ENCODE assay signal across 19 cellular contexts in genomic region chr1:64549464-64550239, GRCh38.
DNase-seq lines count a peak whose midpoint lies in the region; ATAC-seq, FAIRE-seq and TF ChIP-seq lines count a peak whose summit lies in the region.
"Had no signal": no experiment of that assay in that cellular context is flagged by ENCODE, and none has a peak within 500 bp of the region (broad histone marks: within the 10 kb centered on the region; RNA-seq: fewer than 3 reads in every experiment).

No MANE protein-coding gene starts in this region.

- no peaks in the 10 kb centered on the region for H3K4me1 ChIP-seq in astrocyte (ENCODE audit: insufficient read depth, low read length)
- H3K4me1 ChIP-seq in psoas muscle, result peaks cover 20% of the 10 kb centered on the region

- no peaks in the 10 kb centered on the region for H3K9me3 ChIP-seq in astrocyte (ENCODE audit: insufficient read depth, low read depth, low read length)
- no peaks in the 10 kb centered on the region for H3K9me3 ChIP-seq in psoas muscle
- H3K9me3 ChIP-seq: thoracic aorta had no signal

- no peak overlapping the region for H3K9ac ChIP-seq in astrocyte (ENCODE audit: low read length)

- ATAC-seq in activated naive CD8-positive, alpha-beta T cell treated with anti-CD3 and anti-CD28 coated beads, Interleukin-2, amount 50 U/mL, for 24 hours, result no peak
- ATAC-seq in psoas muscle, result peak; percentile 37 to 70 (median 50)

- intact Hi-C loops in psoas muscle (cut with DNase I), result loop anchor here in 1 of 2 donors (1.0 kb wide), 1 partner anchor 131 kb away; no protein-coding TSS in a partner anchor

- no peak overlapping the region for H3K4me2 ChIP-seq in astrocyte (ENCODE audit: low read length)

- TF ChIP-seq CTCF in astrocyte (IDR thresholded peaks at IDR 0.05; ENCODE audit: insufficient read depth, low read depth, low read length) (no peak), psoas muscle (IDR thresholded peaks at IDR 0.05) (no peak), GM20000 (IDR thresholded peaks at IDR 0.05; ENCODE audit: extremely low read depth, missing control alignments) (no peak)

- H3K36me3 Mint-ChIP-seq in activated naive CD8-positive, alpha-beta T cell, result no peaks in the 10 kb centered on the region
- no peaks in the 10 kb centered on the region for H3K36me3 Mint-ChIP-seq in activated naive CD8-positive, alpha-beta T cell treated with anti-CD3 and anti-CD28 coated beads, Interleukin-2, amount 50 U/mL, for 24 hours (ENCODE audit: low read depth)
- H3K36me3 Mint-ChIP-seq in astrocyte (ENCODE audit: low read depth, unreplicated experiment), result no peaks in the 10 kb centered on the region
- H3K36me3 Mint-ChIP-seq: CD8-positive, alpha-beta memory T cell had no signal

- H4K20me1 ChIP-seq in astrocyte (ENCODE audit: insufficient read depth, low read length), result peaks cover 4% of the 10 kb centered on the region

- DNase-seq in activated naive CD8-positive, alpha-beta T cell treated with anti-CD3 and anti-CD28 coated beads, Interleukin-2, amount 50 U/mL, for 24 hours, result no peak
- DNase-seq in NCI-H2029 (lab: John Stamatoyannopoulos, UW), result peak; percentile 72
- peak; percentile 56 for DNase-seq in astrocyte (ENCODE audit: low read depth)
- DNase-seq in psoas muscle, result no peak
- DNase-seq in GM20000 (ENCODE audit: low spot score), result no peak
- DNase-seq in T1000 (lab: John Stamatoyannopoulos, UW), result no peak
- no peak for DNase-seq in foreskin melanocyte
- DNase-seq: activated B cell treated with CpG ODN at 0.5 μM for 24 hours; activated CD4-positive, alpha-beta memory T cell treated with anti-CD3 and anti-CD28 coated beads, Interleukin-2, amount 10 ng/mL, durations not matched to agents 7 days and 5 days; activated T-cell treated with anti-CD3 and anti-CD28 coated beads, Interleukin-2, amount 50 U/mL, for 4 hours; foreskin fibroblast; OCI-M1; SIG-M5; stimulated activated CD4-positive, alpha-beta T cell treated with anti-CD3 and anti-CD28 coated beads, Interleukin-12 subunit alpha, Interleukin-12 subunit beta, amount 100 ng/mL, for 4 hours; T-helper 17 cell had no signal

- H3K36me3 ChIP-seq in astrocyte (ENCODE audit: insufficient read depth, low read length) (no peaks in the 10 kb centered on the region), psoas muscle (ENCODE audit: insufficient read depth in 1 of 2, low read depth in 1 of 2) (no peaks in the 10 kb centered on the region)
- H3K36me3 ChIP-seq: thoracic aorta had no signal

- peaks cover 56% of the 10 kb centered on the region for H3K4me1 Mint-ChIP-seq in activated naive CD8-positive, alpha-beta T cell (ENCODE audit: low read depth)
- peaks cover 48% of the 10 kb centered on the region for H3K4me1 Mint-ChIP-seq in activated naive CD8-positive, alpha-beta T cell treated with anti-CD3 and anti-CD28 coated beads, Interleukin-2, amount 50 U/mL, for 24 hours
- H3K4me1 Mint-ChIP-seq in astrocyte (ENCODE audit: low read depth, unreplicated experiment), result peaks cover 16% of the 10 kb centered on the region
- H3K4me1 Mint-ChIP-seq: activated B cell treated with CpG ODN at 0.5 μM for 24 hours had no signal

- no peak for FAIRE-seq in astrocyte (lab: Jason Lieb, UNC)

- peak overlapping the region; percentile 50 for H3K27ac Mint-ChIP-seq in activated naive CD8-positive, alpha-beta T cell
- H3K27ac Mint-ChIP-seq in activated naive CD8-positive, alpha-beta T cell treated with anti-CD3 and anti-CD28 coated beads, Interleukin-2, amount 50 U/mL, for 24 hours, result no peak overlapping the region
- H3K27ac Mint-ChIP-seq in astrocyte (ENCODE audit: unreplicated experiment), result no peak overlapping the region
- H3K27ac Mint-ChIP-seq: activated B cell treated with CpG ODN at 0.5 μM for 24 hours; activated CD4-positive, alpha-beta memory T cell treated with anti-CD3 and anti-CD28 coated beads, Interleukin-2, amount 10 ng/mL, durations not matched to agents 7 days and 5 days; dendritic cell treated with granulocyte-macrophage colony-stimulating factor and Interleukin-4, amounts not matched to agents 40 ng/mL and 50 ng/mL, for 4 days; T-helper 17 cell had no signal

- H2AFZ ChIP-seq in astrocyte (ENCODE audit: low read depth, low read length), result no peak overlapping the region

- peak overlapping the region; percentile 6 for H3K4me3 Mint-ChIP-seq in activated naive CD8-positive, alpha-beta T cell
- no peak overlapping the region for H3K4me3 Mint-ChIP-seq in activated naive CD8-positive, alpha-beta T cell treated with anti-CD3 and anti-CD28 coated beads, Interleukin-2, amount 50 U/mL, for 24 hours
- H3K4me3 Mint-ChIP-seq in astrocyte (ENCODE audit: unreplicated experiment), result no peak overlapping the region
- H3K4me3 Mint-ChIP-seq: activated B cell treated with CpG ODN at 0.5 μM for 24 hours; activated CD4-positive, alpha-beta memory T cell treated with anti-CD3 and anti-CD28 coated beads, Interleukin-2, amount 10 ng/mL, durations not matched to agents 7 days and 5 days; activated T-cell treated with anti-CD3 and anti-CD28 coated beads, Interleukin-2, amount 50 U/mL, for 4 hours; dendritic cell treated with granulocyte-macrophage colony-stimulating factor and Interleukin-4, amounts not matched to agents 40 ng/mL and 50 ng/mL, for 4 days; T-helper 17 cell had no signal

- H3K27me3 ChIP-seq in astrocyte (ENCODE audit: insufficient read depth, low read length) (no peaks in the 10 kb centered on the region), psoas muscle (ENCODE audit: insufficient read depth in 3 of 3, low read length in 2 of 3) (no peaks in the 10 kb centered on the region)

- H3K4me3 ChIP-seq in astrocyte (ENCODE audit: insufficient read depth, low read depth, low read length) (no peak overlapping the region), psoas muscle (no peak overlapping the region)
- H3K4me3 ChIP-seq: thoracic aorta had no signal

- H3K27ac ChIP-seq in astrocyte (ENCODE audit: low read depth, low read length) (no peak overlapping the region), psoas muscle (no peak overlapping the region)
- H3K27ac ChIP-seq: thoracic aorta had no signal

- H3K9me3 Mint-ChIP-seq in activated naive CD8-positive, alpha-beta T cell (ENCODE audit: low read depth), result no peaks in the 10 kb centered on the region
- no peaks in the 10 kb centered on the region for H3K9me3 Mint-ChIP-seq in activated naive CD8-positive, alpha-beta T cell treated with anti-CD3 and anti-CD28 coated beads, Interleukin-2, amount 50 U/mL, for 24 hours
- no peaks in the 10 kb centered on the region for H3K9me3 Mint-ChIP-seq in astrocyte (ENCODE audit: unreplicated experiment)
- H3K9me3 Mint-ChIP-seq: activated B cell treated with CpG ODN at 0.5 μM for 24 hours; activated CD4-positive, alpha-beta memory T cell treated with anti-CD3 and anti-CD28 coated beads, Interleukin-2, amount 10 ng/mL, durations not matched to agents 7 days and 5 days; activated T-cell treated with anti-CD3 and anti-CD28 coated beads, Interleukin-2, amount 50 U/mL, for 4 hours; CD8-positive, alpha-beta memory T cell; dendritic cell treated with granulocyte-macrophage colony-stimulating factor and Interleukin-4, amounts not matched to agents 40 ng/mL and 50 ng/mL, for 4 days had no signal

- no peaks in the 10 kb centered on the region for H3K27me3 Mint-ChIP-seq in activated naive CD8-positive, alpha-beta T cell
- no peaks in the 10 kb centered on the region for H3K27me3 Mint-ChIP-seq in activated naive CD8-positive, alpha-beta T cell treated with anti-CD3 and anti-CD28 coated beads, Interleukin-2, amount 50 U/mL, for 24 hours
- H3K27me3 Mint-ChIP-seq in astrocyte (ENCODE audit: low read depth, unreplicated experiment), result no peaks in the 10 kb centered on the region
- H3K27me3 Mint-ChIP-seq: dendritic cell treated with granulocyte-macrophage colony-stimulating factor and Interleukin-4, amounts not matched to agents 40 ng/mL and 50 ng/mL, for 4 days had no signal

- WGBS in psoas muscle, 3 donors, result 29 to 50% (median 36%) methylated on average over 6 of the region's 6 CpGs

- no peaks in the 10 kb centered on the region for H3K79me2 ChIP-seq in astrocyte (ENCODE audit: insufficient read depth, low read length)

Comparison
In these comparisons a context has a peak if more than half of its experiments do, and no peak if none do; other contexts are left out.
1. DNase-seq: peak in NCI-H2029 (single experiment) and astrocyte (single experiment); none in activated naive CD8-positive, alpha-beta T cell treated with anti-CD3 and anti-CD28 coated beads, Interleukin-2, amount 50 U/mL, for 24 hours (single experiment), psoas muscle (0 of 2), GM20000 (single experiment), T1000 (single experiment) and foreskin melanocyte (single experiment).